Comparison of ENCODE assay signal across 1 cellular context in the genomic region with DNA sequence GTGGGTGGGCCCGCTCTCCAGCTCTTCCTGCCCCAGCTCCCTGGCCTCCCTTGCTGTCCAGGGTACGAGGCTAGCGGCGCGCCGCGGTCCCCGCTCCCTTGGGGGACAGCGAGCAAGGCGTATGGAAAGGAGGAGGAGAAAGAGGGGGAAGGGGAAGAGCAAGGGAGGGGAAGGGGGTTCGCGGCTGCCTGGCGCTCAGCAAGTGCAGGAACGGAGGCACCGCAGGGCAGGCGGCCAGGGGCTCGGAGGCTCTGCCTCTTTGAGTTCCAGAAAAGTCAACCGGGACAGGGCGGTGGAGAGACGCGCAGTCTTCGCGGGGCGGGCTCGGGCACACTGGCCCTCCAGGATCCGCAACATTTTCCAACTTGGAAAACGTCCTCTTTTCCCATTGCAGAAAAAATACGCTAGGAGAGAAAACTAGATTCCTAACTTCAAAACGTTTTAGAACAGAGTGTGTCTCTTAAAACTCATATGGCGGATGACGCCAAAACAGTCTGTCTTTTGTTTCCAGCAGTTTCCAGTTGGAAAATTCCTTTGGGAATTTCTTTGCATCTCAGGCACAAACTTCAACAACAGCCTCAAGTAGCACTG.
A peak's percentile ranks its signal among the peaks of the same experiment; 100 is the strongest.
TF ChIP-seq lines count a peak whose summit lies in the region.

No MANE protein-coding gene starts in this region.

TF ChIP-seq in H1, 55 proteins besides CTCF, POLR2A, EP300 and RAD21 (continued from another document):
- TF ChIP-seq, protein P1, sequence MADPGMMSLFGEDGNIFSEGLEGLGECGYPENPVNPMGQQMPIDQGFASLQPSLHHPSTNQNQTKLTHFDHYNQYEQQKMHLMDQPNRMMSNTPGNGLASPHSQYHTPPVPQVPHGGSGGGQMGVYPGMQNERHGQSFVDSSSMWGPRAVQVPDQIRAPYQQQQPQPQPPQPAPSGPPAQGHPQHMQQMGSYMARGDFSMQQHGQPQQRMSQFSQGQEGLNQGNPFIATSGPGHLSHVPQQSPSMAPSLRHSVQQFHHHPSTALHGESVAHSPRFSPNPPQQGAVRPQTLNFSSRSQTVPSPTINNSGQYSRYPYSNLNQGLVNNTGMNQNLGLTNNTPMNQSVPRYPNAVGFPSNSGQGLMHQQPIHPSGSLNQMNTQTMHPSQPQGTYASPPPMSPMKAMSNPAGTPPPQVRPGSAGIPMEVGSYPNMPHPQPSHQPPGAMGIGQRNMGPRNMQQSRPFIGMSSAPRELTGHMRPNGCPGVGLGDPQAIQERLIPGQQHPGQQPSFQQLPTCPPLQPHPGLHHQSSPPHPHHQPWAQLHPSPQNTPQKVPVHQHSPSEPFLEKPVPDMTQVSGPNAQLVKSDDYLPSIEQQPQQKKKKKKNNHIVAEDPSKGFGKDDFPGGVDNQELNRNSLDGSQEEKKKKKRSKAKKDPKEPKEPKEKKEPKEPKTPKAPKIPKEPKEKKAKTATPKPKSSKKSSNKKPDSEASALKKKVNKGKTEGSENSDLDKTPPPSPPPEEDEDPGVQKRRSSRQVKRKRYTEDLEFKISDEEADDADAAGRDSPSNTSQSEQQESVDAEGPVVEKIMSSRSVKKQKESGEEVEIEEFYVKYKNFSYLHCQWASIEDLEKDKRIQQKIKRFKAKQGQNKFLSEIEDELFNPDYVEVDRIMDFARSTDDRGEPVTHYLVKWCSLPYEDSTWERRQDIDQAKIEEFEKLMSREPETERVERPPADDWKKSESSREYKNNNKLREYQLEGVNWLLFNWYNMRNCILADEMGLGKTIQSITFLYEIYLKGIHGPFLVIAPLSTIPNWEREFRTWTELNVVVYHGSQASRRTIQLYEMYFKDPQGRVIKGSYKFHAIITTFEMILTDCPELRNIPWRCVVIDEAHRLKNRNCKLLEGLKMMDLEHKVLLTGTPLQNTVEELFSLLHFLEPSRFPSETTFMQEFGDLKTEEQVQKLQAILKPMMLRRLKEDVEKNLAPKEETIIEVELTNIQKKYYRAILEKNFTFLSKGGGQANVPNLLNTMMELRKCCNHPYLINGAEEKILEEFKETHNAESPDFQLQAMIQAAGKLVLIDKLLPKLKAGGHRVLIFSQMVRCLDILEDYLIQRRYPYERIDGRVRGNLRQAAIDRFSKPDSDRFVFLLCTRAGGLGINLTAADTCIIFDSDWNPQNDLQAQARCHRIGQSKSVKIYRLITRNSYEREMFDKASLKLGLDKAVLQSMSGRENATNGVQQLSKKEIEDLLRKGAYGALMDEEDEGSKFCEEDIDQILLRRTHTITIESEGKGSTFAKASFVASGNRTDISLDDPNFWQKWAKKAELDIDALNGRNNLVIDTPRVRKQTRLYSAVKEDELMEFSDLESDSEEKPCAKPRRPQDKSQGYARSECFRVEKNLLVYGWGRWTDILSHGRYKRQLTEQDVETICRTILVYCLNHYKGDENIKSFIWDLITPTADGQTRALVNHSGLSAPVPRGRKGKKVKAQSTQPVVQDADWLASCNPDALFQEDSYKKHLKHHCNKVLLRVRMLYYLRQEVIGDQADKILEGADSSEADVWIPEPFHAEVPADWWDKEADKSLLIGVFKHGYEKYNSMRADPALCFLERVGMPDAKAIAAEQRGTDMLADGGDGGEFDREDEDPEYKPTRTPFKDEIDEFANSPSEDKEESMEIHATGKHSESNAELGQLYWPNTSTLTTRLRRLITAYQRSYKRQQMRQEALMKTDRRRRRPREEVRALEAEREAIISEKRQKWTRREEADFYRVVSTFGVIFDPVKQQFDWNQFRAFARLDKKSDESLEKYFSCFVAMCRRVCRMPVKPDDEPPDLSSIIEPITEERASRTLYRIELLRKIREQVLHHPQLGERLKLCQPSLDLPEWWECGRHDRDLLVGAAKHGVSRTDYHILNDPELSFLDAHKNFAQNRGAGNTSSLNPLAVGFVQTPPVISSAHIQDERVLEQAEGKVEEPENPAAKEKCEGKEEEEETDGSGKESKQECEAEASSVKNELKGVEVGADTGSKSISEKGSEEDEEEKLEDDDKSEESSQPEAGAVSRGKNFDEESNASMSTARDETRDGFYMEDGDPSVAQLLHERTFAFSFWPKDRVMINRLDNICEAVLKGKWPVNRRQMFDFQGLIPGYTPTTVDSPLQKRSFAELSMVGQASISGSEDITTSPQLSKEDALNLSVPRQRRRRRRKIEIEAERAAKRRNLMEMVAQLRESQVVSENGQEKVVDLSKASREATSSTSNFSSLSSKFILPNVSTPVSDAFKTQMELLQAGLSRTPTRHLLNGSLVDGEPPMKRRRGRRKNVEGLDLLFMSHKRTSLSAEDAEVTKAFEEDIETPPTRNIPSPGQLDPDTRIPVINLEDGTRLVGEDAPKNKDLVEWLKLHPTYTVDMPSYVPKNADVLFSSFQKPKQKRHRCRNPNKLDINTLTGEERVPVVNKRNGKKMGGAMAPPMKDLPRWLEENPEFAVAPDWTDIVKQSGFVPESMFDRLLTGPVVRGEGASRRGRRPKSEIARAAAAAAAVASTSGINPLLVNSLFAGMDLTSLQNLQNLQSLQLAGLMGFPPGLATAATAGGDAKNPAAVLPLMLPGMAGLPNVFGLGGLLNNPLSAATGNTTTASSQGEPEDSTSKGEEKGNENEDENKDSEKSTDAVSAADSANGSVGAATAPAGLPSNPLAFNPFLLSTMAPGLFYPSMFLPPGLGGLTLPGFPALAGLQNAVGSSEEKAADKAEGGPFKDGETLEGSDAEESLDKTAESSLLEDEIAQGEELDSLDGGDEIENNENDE (IDR thresholded peaks at IDR 0.05; ENCODE audit: insufficient replicate concordance, low read length): no peak
- TF ChIP-seq KDM1A (IDR thresholded peaks at IDR 0.05; ENCODE audit: borderline replicate concordance, low read length): peak; percentile 58; the same call in 1 of the 2 replicates
- TF ChIP-seq TAF1 (IDR thresholded peaks at IDR 0.05; ENCODE audit: low read depth, low read length): peak; percentile 59
- no peak for TF ChIP-seq GABPA (IDR thresholded peaks at IDR 0.05; ENCODE audit: borderline replicate concordance, insufficient read depth, low read length)
- TF ChIP-seq, protein P2, sequence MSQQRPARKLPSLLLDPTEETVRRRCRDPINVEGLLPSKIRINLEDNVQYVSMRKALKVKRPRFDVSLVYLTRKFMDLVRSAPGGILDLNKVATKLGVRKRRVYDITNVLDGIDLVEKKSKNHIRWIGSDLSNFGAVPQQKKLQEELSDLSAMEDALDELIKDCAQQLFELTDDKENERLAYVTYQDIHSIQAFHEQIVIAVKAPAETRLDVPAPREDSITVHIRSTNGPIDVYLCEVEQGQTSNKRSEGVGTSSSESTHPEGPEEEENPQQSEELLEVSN (IDR thresholded peaks at IDR 0.05): peak; percentile 52
- peak; percentile 87 for TF ChIP-seq ASH2L (IDR thresholded peaks at IDR 0.05; ENCODE audit: low read length)
- TF ChIP-seq RBBP5 (IDR thresholded peaks at IDR 0.05; ENCODE audit: borderline replicate concordance, low read depth, low read length): peak; percentile 94
- TF ChIP-seq SUZ12 (IDR thresholded peaks at IDR 0.05; ENCODE audit: low read length): peak; percentile 31; the same call in 1 of the 2 replicates
- TF ChIP-seq, protein P3, sequence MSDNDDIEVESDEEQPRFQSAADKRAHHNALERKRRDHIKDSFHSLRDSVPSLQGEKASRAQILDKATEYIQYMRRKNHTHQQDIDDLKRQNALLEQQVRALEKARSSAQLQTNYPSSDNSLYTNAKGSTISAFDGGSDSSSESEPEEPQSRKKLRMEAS (IDR thresholded peaks at IDR 0.05): peak; percentile 55
- no peak for TF ChIP-seq BCL11A (IDR thresholded peaks at IDR 0.05; ENCODE audit: low read depth in 2 of 2, low read length in 2 of 2)
- no peak for TF ChIP-seq TAF7 (optimal IDR thresholded peaks at IDR 0.05; ENCODE audit: borderline replicate concordance, low read depth, low read length)
- no peak for TF ChIP-seq HDAC2 (IDR thresholded peaks at IDR 0.05; ENCODE audit: borderline replicate concordance in 1 of 2, low read depth in 2 of 2, low read length in 2 of 2)
- no peak for TF ChIP-seq CEBPB (IDR thresholded peaks at IDR 0.05; ENCODE audit: low read depth, low read length)
- no peak for TF ChIP-seq CHD1 (IDR thresholded peaks at IDR 0.05; ENCODE audit: low read depth, low read length)
